ENCODE assay signal across 8 cellular contexts in genomic region chr9:100411472-100412270, GRCh38. TPM values are rescaled to one million over a fixed set of nuclear protein-coding genes. Genes with fewer than 3 reads are reported as not detected.
A peak's percentile ranks its signal among the peaks of the same experiment; 100 is the strongest.
DNase-seq lines count a peak whose midpoint lies in the region; ATAC-seq lines count a peak whose summit lies in the region.

No MANE protein-coding gene starts in this region.

- H3K27me3 ChIP-seq in BLaER1 treated with 17β-estradiol and CSF1 and Interleukin-3, amounts not matched to agents 10 nM and 100 nM: no peaks in the 10 kb centered on the region
- H3K27me3 ChIP-seq in effector memory CD4-positive, alpha-beta T cell (replicated peaks; ENCODE audit: control insufficient read depth, insufficient read depth, low read length, poor library complexity, severe bottlenecking): no peaks in the 10 kb centered on the region

- peaks cover 6% of the 10 kb centered on the region for H3K36me3 Mint-ChIP-seq in activated CD8-positive, alpha-beta T cell treated with anti-CD3 and anti-CD28 coated beads, Interleukin-2, amount 10 ng/mL, durations not matched to agents 7 days and 5 days (ENCODE audit: low read depth)

- H3K4me3 ChIP-seq in BLaER1 treated with 17β-estradiol and CSF1 and Interleukin-3, amounts not matched to agents 10 nM and 100 nM: peak overlapping the region; percentile 48 to 70 (median 56)
- H3K4me3 ChIP-seq in effector memory CD4-positive, alpha-beta T cell (ENCODE audit: insufficient read depth, low read depth, low read length, poor library complexity, severe bottlenecking): peak overlapping the region; percentile 59

- no peaks in the 10 kb centered on the region for H3K36me3 ChIP-seq in BLaER1 treated with 17β-estradiol and CSF1 and Interleukin-3, amounts not matched to agents 10 nM and 100 nM
- no peaks in the 10 kb centered on the region for H3K36me3 ChIP-seq in effector memory CD4-positive, alpha-beta T cell (ENCODE audit: control insufficient read depth, insufficient read depth, low read length)

- H3K9me3 ChIP-seq in BLaER1 treated with 17β-estradiol and CSF1 and Interleukin-3, amounts not matched to agents 10 nM and 100 nM (replicated peaks in 1 of 11): peaks cover 0 to 33% (median 24%) of the 10 kb centered on the region in 11 experiments; a peak in 18 of 22 replicates
- H3K9me3 ChIP-seq in effector memory CD4-positive, alpha-beta T cell (ENCODE audit: control insufficient read depth, low read length): no peaks in the 10 kb centered on the region

- POLR2A ChIA-PET in activated CD8-positive, alpha-beta T cell treated with anti-CD3 and anti-CD28 coated beads, Interleukin-2, amount 10 ng/mL, durations not matched to agents 7 days and 5 days (lab: Charles Lee): interaction anchor here (0.7 kb wide), 1 partner anchor 35 kb away, joined by 3 read pairs; no protein-coding TSS in a partner anchor

- H3K4me3 Mint-ChIP-seq in activated CD8-positive, alpha-beta T cell treated with anti-CD3 and anti-CD28 coated beads, Interleukin-2, amount 10 ng/mL, durations not matched to agents 7 days and 5 days: peak overlapping the region; percentile 75

- H3K9me3 Mint-ChIP-seq in activated CD8-positive, alpha-beta T cell treated with anti-CD3 and anti-CD28 coated beads, Interleukin-2, amount 10 ng/mL, durations not matched to agents 7 days and 5 days (ENCODE audit: insufficient read depth): peaks cover 4% of the 10 kb centered on the region

- ATAC-seq in GM19351 (IDR thresholded peaks at IDR 0.05; ENCODE audit: unreplicated experiment) (peak; percentile 99), HG03520 (IDR thresholded peaks at IDR 0.05; ENCODE audit: unreplicated experiment) (peak; percentile 99)
- ATAC-seq in activated CD8-positive, alpha-beta T cell treated with anti-CD3 and anti-CD28 coated beads, Interleukin-2, amount 10 ng/mL, durations not matched to agents 7 days and 5 days: peak; percentile 100

- peaks cover 0 to 37% (median 30%) of the 10 kb centered on the region in 10 experiments; a peak in 16 of 20 replicates for H3K4me1 ChIP-seq in BLaER1 treated with 17β-estradiol and CSF1 and Interleukin-3, amounts not matched to agents 10 nM and 100 nM
- H3K4me1 ChIP-seq in effector memory CD4-positive, alpha-beta T cell (ENCODE audit: control insufficient read depth, insufficient read depth, low read length, poor library complexity, severe bottlenecking): peaks cover 6% of the 10 kb centered on the region

- H3K4me2 ChIP-seq in BLaER1 treated with 17β-estradiol and CSF1 and Interleukin-3, amounts not matched to agents 10 nM and 100 nM: peak overlapping the region; percentile 62 to 88 (median 75)

- H3K27me3 Mint-ChIP-seq in activated CD8-positive, alpha-beta T cell treated with anti-CD3 and anti-CD28 coated beads, Interleukin-2, amount 10 ng/mL, durations not matched to agents 7 days and 5 days (ENCODE audit: low read depth): peaks cover 21% of the 10 kb centered on the region

- peak; percentile 95 for DNase-seq in NCI-H748 treated with DMSO at 0.1 percent for 48 hours (lab: John Stamatoyannopoulos, UW)
- peak; percentile 91 for DNase-seq in activated CD8-positive, alpha-beta T cell treated with anti-CD3 and anti-CD28 coated beads, Interleukin-2, amount 10 ng/mL, durations not matched to agents 7 days and 5 days
- peak; percentile 73 to 86 (median 74) for DNase-seq in effector memory CD4-positive, alpha-beta T cell
- DNase-seq in lung microvascular endothelial cell (ENCODE audit: low read depth in 2 of 2): peak; percentile 88 to 91
- DNase-seq in stimulated activated CD4-positive, alpha-beta T cell treated with anti-CD3 and anti-CD28 coated beads, TNF-alpha, amount 100 ng/mL, for 24 hours (ENCODE audit: low read depth in 3 of 3): peak; percentile 81 to 89 (median 81)

- peak overlapping the region in 9 of 11 experiments; percentile 12 to 45 (median 34); a peak in 15 of 22 replicates for H3K27ac ChIP-seq in BLaER1 treated with 17β-estradiol and CSF1 and Interleukin-3, amounts not matched to agents 10 nM and 100 nM
- peak overlapping the region; percentile 25 for H3K27ac ChIP-seq in effector memory CD4-positive, alpha-beta T cell (ENCODE audit: insufficient read depth, low read length, poor library complexity, severe bottlenecking)

- peak overlapping the region; percentile 72 for H3K27ac Mint-ChIP-seq in activated CD8-positive, alpha-beta T cell treated with anti-CD3 and anti-CD28 coated beads, Interleukin-2, amount 10 ng/mL, durations not matched to agents 7 days and 5 days

- H3K9ac ChIP-seq in BLaER1 treated with 17β-estradiol and CSF1 and Interleukin-3, amounts not matched to agents 10 nM and 100 nM: peak overlapping the region; percentile 7 to 59 (median 47); a peak in 16 of 22 replicates

- H3K4me1 Mint-ChIP-seq in activated CD8-positive, alpha-beta T cell treated with anti-CD3 and anti-CD28 coated beads, Interleukin-2, amount 10 ng/mL, durations not matched to agents 7 days and 5 days (ENCODE audit: low read depth): peaks cover 13% of the 10 kb centered on the region

- CTCF ChIA-PET in activated CD8-positive, alpha-beta T cell treated with anti-CD3 and anti-CD28 coated beads, Interleukin-2, amount 10 ng/mL, durations not matched to agents 7 days and 5 days (lab: Charles Lee): interaction anchor here (0.9 to 1.1 kb wide), 2 partner anchors 26 to 59 kb away, joined by 3 to 5 read pairs; no protein-coding TSS in a partner anchor

- H4K20me1 ChIP-seq in BLaER1 treated with 17β-estradiol and CSF1 and Interleukin-3, amounts not matched to agents 10 nM and 100 nM: no peaks in the 10 kb centered on the region

RNA-seq across cellular contexts. Expression of gene MSANTD3, which starts 15.3 kb away (rescaled TPM):
- 10 to 100 TPM; 14.8 to 15.9 TPM for total RNA-seq in activated CD8-positive, alpha-beta T cell treated with anti-CD3 and anti-CD28 coated beads, Interleukin-2, amount 10 ng/mL, durations not matched to agents 7 days and 5 days
- 38.9 and 45.1 TPM in 2 replicates for total RNA-seq in lung microvascular endothelial cell

RNA-seq across cellular contexts. Expression of gene TEX10, which starts 58.9 kb away (rescaled TPM):
- total RNA-seq in activated CD8-positive, alpha-beta T cell treated with anti-CD3 and anti-CD28 coated beads, Interleukin-2, amount 10 ng/mL, durations not matched to agents 7 days and 5 days: 10 to 100 TPM; 20.6 to 21.0 TPM
- total RNA-seq in lung microvascular endothelial cell: 18.5 TPM in 2 replicates

Comparison
In these comparisons a context has a peak if more than half of its experiments do, and no peak if none do; other contexts are left out.
1. Peak in every context shown above with its lines: DNase-seq, ATAC-seq, H3K4me3 ChIP-seq and H3K27ac ChIP-seq.